10 cellular contexts compared by ENCODE assay signal in genomic region chr9:5566054-5566618, GRCh38. TPM values are rescaled to one million over a fixed set of nuclear protein-coding genes. Genes with fewer than 3 reads are reported as not detected.
DNase-seq lines count a peak whose midpoint lies in the region; ATAC-seq and TF ChIP-seq lines count a peak whose summit lies in the region.
"Had no signal": no experiment of that assay in that cellular context is flagged by ENCODE, and none has a peak within 500 bp of the region (broad histone marks: within the 10 kb centered on the region; RNA-seq: fewer than 3 reads in every experiment).

No MANE protein-coding gene starts in this region.

- H3K4me3 Mint-ChIP-seq in HFFc6: no peak overlapping the region
- H3K4me3 Mint-ChIP-seq: activated CD4-positive, alpha-beta T cell treated with anti-CD3 and anti-CD28 coated beads, Interleukin-2, amount 10 ng/mL, durations not matched to agents 7 days and 5 days had no signal

- no peaks in the 10 kb centered on the region for H3K9me3 ChIP-seq in Loucy (ENCODE audit: insufficient read depth, low read depth, low read length)

- no peaks in the 10 kb centered on the region for H3K27me3 ChIP-seq in Loucy (ENCODE audit: insufficient read depth, low read length, poor library complexity, severe bottlenecking)

- peaks cover 59% of the 10 kb centered on the region for H3K4me1 Mint-ChIP-seq in HFFc6 (ENCODE audit: low read depth)

- H3K9ac ChIP-seq in Loucy (ENCODE audit: low read depth, low read length, poor library complexity, severe bottlenecking): no peak overlapping the region

- peak overlapping the region; percentile 4; the same call in 1 of the 2 replicates for H2AFZ ChIP-seq in Loucy (ENCODE audit: low read length)

- H3K79me2 ChIP-seq in Loucy (ENCODE audit: insufficient read depth, low read length): no peaks in the 10 kb centered on the region

- ATAC-seq in GM18909 (IDR thresholded peaks at IDR 0.05; ENCODE audit: poor library complexity, unreplicated experiment): peak; percentile 76

- H3K27ac ChIP-seq in skin epidermis: peak overlapping the region in 11 of 21 experiments; percentile 9 to 60 (median 43)
- H3K27ac ChIP-seq: left ventricle myocardium inferior had no signal

- no peaks in the 10 kb centered on the region for H3K9me2 ChIP-seq in Loucy (replicated peaks; ENCODE audit: low read depth, low read length)

- peak overlapping the region; percentile 67 for H3K27ac Mint-ChIP-seq in HFFc6
- H3K27ac Mint-ChIP-seq: activated CD4-positive, alpha-beta T cell treated with anti-CD3 and anti-CD28 coated beads, Interleukin-2, amount 10 ng/mL, durations not matched to agents 7 days and 5 days had no signal

- no peaks in the 10 kb centered on the region for H3F3A ChIP-seq in Loucy (ENCODE audit: low read depth)

- no peaks in the 10 kb centered on the region for H3K36me3 ChIP-seq in Loucy (ENCODE audit: insufficient read depth, low read length)

- TF ChIP-seq CTCF in HFFc6 (IDR thresholded peaks at IDR 0.05) (no peak), Loucy (conservative IDR thresholded peaks at IDR 0.05; ENCODE audit: low read length) (no peak)

- H3K27me3 Mint-ChIP-seq in HFFc6 (ENCODE audit: insufficient read depth): no peaks in the 10 kb centered on the region
- H3K27me3 Mint-ChIP-seq: activated CD4-positive, alpha-beta T cell treated with anti-CD3 and anti-CD28 coated beads, Interleukin-2, amount 10 ng/mL, durations not matched to agents 7 days and 5 days had no signal

- DNase-seq in HFFc6 (no peak), T-helper 1 cell (no peak), iPS-NIHi11 (ENCODE audit: low spot score) (no peak), NCI-H2081 (lab: John Stamatoyannopoulos, UW) (no peak)
- DNase-seq: activated CD4-positive, alpha-beta T cell treated with anti-CD3 and anti-CD28 coated beads, Interleukin-2, amount 10 ng/mL, durations not matched to agents 7 days and 5 days; left ventricle myocardium inferior; NCI-H1105 had no signal

- peaks cover 4% of the 10 kb centered on the region for H3K9me3 Mint-ChIP-seq in HFFc6

- no peak overlapping the region for H3K4me3 ChIP-seq in Loucy (ENCODE audit: low read length, poor library complexity, severe bottlenecking)
- H3K4me3 ChIP-seq in skin epidermis: no peak overlapping the region
- H3K4me3 ChIP-seq: left ventricle myocardium inferior had no signal

- no peak overlapping the region for H3K4me2 ChIP-seq in Loucy (ENCODE audit: low read depth, low read length, poor library complexity, severe bottlenecking)

- peaks cover 13% of the 10 kb centered on the region for H3K4me1 ChIP-seq in Loucy (ENCODE audit: insufficient read depth, low read length, poor library complexity, severe bottlenecking)

- H3K36me3 Mint-ChIP-seq in HFFc6 (ENCODE audit: low read depth): peaks cover 55% of the 10 kb centered on the region

- H4K20me1 ChIP-seq in Loucy (ENCODE audit: insufficient read depth, low read length, poor library complexity, severe bottlenecking): no peaks in the 10 kb centered on the region

RNA-seq across cellular contexts. Expression of gene PDCD1LG2, which starts 55.8 kb away (rescaled TPM):
- total RNA-seq in HFFc6 (2021; fragmentation: NEBNext Ultra II Directional; extraction: Animal tissue kit (Norgen Biotek cat#: 25700)): 10 to 100 TPM; 31.6 to 50.9 (median 42.6) TPM
